In the genomic region with DNA sequence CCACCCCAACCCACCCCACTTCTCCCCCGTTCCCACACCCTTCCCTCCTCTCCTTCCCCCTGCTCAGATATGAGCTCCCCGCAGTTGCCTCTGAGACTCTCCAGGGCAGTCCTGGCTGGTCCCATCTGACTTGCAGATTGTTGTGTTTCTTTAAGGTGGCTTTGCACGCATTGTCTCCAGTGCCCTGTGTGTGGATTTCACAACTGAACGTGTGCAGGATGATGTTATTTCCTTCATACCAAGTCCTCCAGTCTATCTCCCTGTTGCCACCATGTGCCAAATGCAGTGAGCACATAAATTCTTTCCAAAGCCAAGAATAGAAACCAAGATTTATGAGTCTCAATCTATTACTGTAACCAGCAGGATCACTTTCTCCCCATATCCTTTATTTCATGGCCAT, we compare ENCODE assay signal across 1 cellular context.
TF ChIP-seq lines count a peak whose summit lies in the region.

No MANE protein-coding gene starts in this region.

TF ChIP-seq in SK-N-SH treated with all-trans-retinoic acid at 6 μM for 48 hours, 23 proteins besides CTCF, POLR2A, EP300 and RAD21 (continued from another document):
- TF ChIP-seq POU6F1 (CRISPR knock-in tag; IDR thresholded peaks at IDR 0.05; ENCODE audit: borderline replicate concordance, low read depth) = no peak
- TF ChIP-seq SNAI2 (CRISPR knock-in tag; IDR thresholded peaks at IDR 0.05) = no peak
